ENCODE assay signal across 6 cellular contexts in the genomic region with DNA sequence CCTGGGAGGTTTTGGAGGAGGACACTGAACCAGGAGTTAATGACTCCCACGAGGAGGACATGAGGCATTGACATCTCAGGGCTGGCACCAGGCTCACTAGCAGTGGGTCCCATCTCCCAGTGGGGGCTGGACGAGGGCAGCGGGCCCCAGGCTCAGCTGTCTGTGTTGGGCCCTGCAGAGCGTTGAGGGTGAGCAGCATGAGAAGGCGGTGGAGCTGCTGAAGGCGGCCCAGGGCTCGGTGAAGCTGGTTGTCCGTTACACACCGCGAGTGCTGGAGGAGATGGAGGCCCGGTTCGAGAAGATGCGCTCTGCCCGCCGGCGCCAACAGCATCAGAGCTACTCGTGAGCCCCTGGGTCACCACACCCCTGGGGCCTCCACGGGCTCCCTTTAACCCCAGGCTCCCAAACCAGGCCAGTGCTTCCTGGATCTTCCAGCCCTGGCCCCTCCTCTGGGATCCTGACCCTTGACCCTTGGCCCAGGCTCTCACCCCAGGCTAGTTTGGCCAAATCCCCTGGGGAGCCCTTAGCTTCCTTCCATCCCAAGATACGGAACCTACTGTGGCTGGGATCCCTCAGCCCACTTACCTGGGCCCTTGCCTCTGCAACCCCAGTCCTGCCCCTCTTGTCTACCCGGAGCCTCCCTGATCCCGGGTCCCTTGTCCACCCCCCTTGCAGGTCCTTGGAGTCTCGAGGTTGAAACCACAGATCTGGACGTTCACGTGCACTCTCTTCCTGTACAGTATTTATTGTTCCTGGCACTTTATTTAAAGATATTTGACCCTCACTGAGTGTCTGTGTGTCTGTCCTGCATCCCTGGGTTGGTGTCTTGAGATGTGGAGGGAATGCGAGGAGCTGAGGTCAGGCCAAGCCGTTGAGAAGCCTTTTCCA. TPM values are rescaled to one million over a fixed set of nuclear protein-coding genes. Genes with fewer than 3 reads are reported as not detected.
DNase-seq lines count a peak whose midpoint lies in the region; ATAC-seq and TF ChIP-seq lines count a peak whose summit lies in the region.

No MANE protein-coding gene starts in this region.

- no peaks in the 10 kb centered on the region for H3K79me2 ChIP-seq in OCI-LY1 (ENCODE audit: insufficient read depth, low read length)

- H3K36me3 ChIP-seq in OCI-LY1 (ENCODE audit: insufficient read depth, low read length) (no peaks in the 10 kb centered on the region), skeletal muscle tissue (ENCODE audit: control insufficient read depth in 3 of 3, insufficient read depth in 3 of 3, low read length in 3 of 3) (peaks cover 2 to 7% (median 6%) of the 10 kb centered on the region in 3 donors)

- H3K27ac ChIP-seq in OCI-LY1 (ENCODE audit: low read depth, low read length, poor library complexity, severe bottlenecking) (peak overlapping the region; percentile 55), epithelial cell of prostate (peak overlapping the region; percentile 65), skeletal muscle tissue (ENCODE audit: low read depth, low read length) (peak overlapping the region; percentile 95)

- DNase-seq in epithelial cell of prostate (ENCODE audit: low read depth, low spot score) (no peak), NCI-H2171 treated with DMSO at 0.1 percent for 48 hours (lab: John Stamatoyannopoulos, UW) (no peak)

- H3K9me3 ChIP-seq in OCI-LY1 (ENCODE audit: low read length): no peaks in the 10 kb centered on the region
- no peaks in the 10 kb centered on the region for H3K9me3 ChIP-seq in skeletal muscle tissue (ENCODE audit: control insufficient read depth in 3 of 3, low read length in 3 of 3)

- 0 out of 2 replicates have a peak, but pooled peaks cover 7% of the 10 kb centered on the region for H3K27me3 ChIP-seq in OCI-LY1 (ENCODE audit: insufficient read depth, low read length)
- H3K27me3 ChIP-seq in skeletal muscle tissue (ENCODE audit: control insufficient read depth in 3 of 3, insufficient read depth in 3 of 3, low read length in 3 of 3): peaks cover 0 to 3% (median 0%) of the 10 kb centered on the region in 3 donors

- no peak overlapping the region for H2AFZ ChIP-seq in OCI-LY1 (ENCODE audit: low read length)

- H3K4me1 ChIP-seq in OCI-LY1 (ENCODE audit: insufficient read depth, low read length, severe bottlenecking) (peaks cover 29% of the 10 kb centered on the region), skeletal muscle tissue (ENCODE audit: control insufficient read depth in 3 of 3, insufficient read depth in 3 of 3, low read length in 3 of 3) (peaks cover 23 to 48% (median 34%) of the 10 kb centered on the region in 3 donors)

- TF ChIP-seq CTCF in OCI-LY1 (IDR thresholded peaks at IDR 0.05; ENCODE audit: low read length): no peak

- H3K4me3 ChIP-seq in OCI-LY1 (ENCODE audit: low read depth, low read length, poor library complexity, severe bottlenecking) (peak overlapping the region; percentile 73), skeletal muscle tissue (ENCODE audit: low read length in 3 of 3) (peak overlapping the region; percentile 64 to 87 (median 85))

- H3K9ac ChIP-seq in OCI-LY1 (ENCODE audit: low read length) (peak overlapping the region; percentile 80), skeletal muscle tissue (ENCODE audit: low read depth in 1 of 3, low read length in 3 of 3) (peak overlapping the region; percentile 60 to 86 (median 85))

- H3K9me2 ChIP-seq in OCI-LY1 (ENCODE audit: low read depth, low read length): no peaks in the 10 kb centered on the region

- H3K4me2 ChIP-seq in OCI-LY1 (ENCODE audit: low read length): peak overlapping the region; percentile 98

- H3F3A ChIP-seq in OCI-LY1 (ENCODE audit: insufficient read depth, low read length): peaks cover 5% of the 10 kb centered on the region; the same call in 1 of the 2 replicates

- H4K20me1 ChIP-seq in OCI-LY1 (ENCODE audit: insufficient read depth, low read length): no peaks in the 10 kb centered on the region

- no peak for ATAC-seq in HG03571 (IDR thresholded peaks at IDR 0.05; ENCODE audit: unreplicated experiment)
- ATAC-seq in GM21786 (IDR thresholded peaks at IDR 0.05; ENCODE audit: unreplicated experiment): no peak

RNA-seq across cellular contexts. Expression of gene C19orf73, which starts 1.0 kb away (rescaled TPM):
- not detected for total RNA-seq in skeletal muscle tissue

RNA-seq across cellular contexts. Expression of gene PPFIA3, which starts 1.4 kb away (rescaled TPM):
- total RNA-seq in skeletal muscle tissue: 3.1 TPM

RNA-seq across cellular contexts. Expression of gene LIN7B, which starts 3.8 kb away (rescaled TPM):
- 18.3 TPM for total RNA-seq in skeletal muscle tissue

RNA-seq across cellular contexts. Expression of gene SNRNP70, which starts 32.7 kb away (rescaled TPM):
- total RNA-seq in skeletal muscle tissue: 103 TPM

RNA-seq across cellular contexts. Expression of gene HRC, which starts 37.3 kb away (rescaled TPM):
- 78.3 TPM for total RNA-seq in skeletal muscle tissue
